In genomic region chr18:12883684-12884520, GRCh38 we compare ENCODE assay signal across 8 cellular contexts. TPM values are rescaled to one million over a fixed set of nuclear protein-coding genes. Genes with fewer than 3 reads are reported as not detected.
A peak's percentile ranks its signal among the peaks of the same experiment; 100 is the strongest.
DNase-seq lines count a peak whose midpoint lies in the region; ATAC-seq, FAIRE-seq and TF ChIP-seq lines count a peak whose summit lies in the region.

TSS of gene PTPN2 (minus strand) at chr18:12884237. CDS start at chr18:12884141, 96 bp downstream.

- FAIRE-seq in GM12891 (lab: Jason Lieb, UNC), result peak; percentile 96

- peak within 1 kb of the TSS; percentile 99 for H3K27ac ChIP-seq in parathyroid adenoma
- H3K27ac ChIP-seq in tibial artery, result peak within 1 kb of the TSS; percentile 93 to 96

- H2AFZ ChIP-seq in parathyroid adenoma, result peak within 1 kb of the TSS; percentile 87

- peaks cover 25% of the 10 kb centered on the region for H3K79me2 ChIP-seq in parathyroid adenoma

- peak within 1 kb of the TSS; percentile 94 for H3K9ac ChIP-seq in parathyroid adenoma

- DNase-seq in GM12891 (ENCODE audit: insufficient read length, low spot score) (peak; percentile 83), NCI-H1417 treated with DMSO at 0.1 percent for 48 hours (lab: John Stamatoyannopoulos, UW) (peak; percentile 85), SW 1271 (lab: John Stamatoyannopoulos, UW) (peak; percentile 44 to 85), Right ventricle myocardium inferior (ENCODE audit: missing footprints) (peak; percentile 97), tibial artery (peak; percentile 94 to 97)
- peak; percentile 80 for DNase-seq in activated naive CD8-positive, alpha-beta T cell treated with anti-CD3 and anti-CD28 coated beads, Interleukin-2, amount 50 U/mL, for 16 hours (ENCODE audit: low read depth, low spot score)

- TF ChIP-seq CTCF in parathyroid adenoma (IDR thresholded peaks at IDR 0.05) (no peak), tibial artery (IDR thresholded peaks at IDR 0.05) (no peak)

- peak within 1 kb of the TSS; percentile 86 for H3K4me2 ChIP-seq in parathyroid adenoma (ENCODE audit: low read length)

- intact Hi-C loops in Right ventricle myocardium inferior (cut with DNase I), result loop anchor here (2.0 kb wide), 1 partner anchor 63 kb away; no protein-coding TSS in a partner anchor
- intact Hi-C loops in tibial artery (cut with DNase I; ENCODE audit: low total_unique reads), result loop anchor here (5.0 to 10.0 kb wide), 2 partner anchors 63 to 841 kb away; partner anchors contain the start of genes FAM210A, RNMT and SEH1L

- no peaks in the 10 kb centered on the region for H3K9me3 ChIP-seq in parathyroid adenoma (ENCODE audit: control insufficient read depth, low read length)
- H3K9me3 ChIP-seq in tibial artery, result no peaks in the 10 kb centered on the region

- H3K4me1 ChIP-seq in parathyroid adenoma, result peaks cover 18% of the 10 kb centered on the region
- H3K4me1 ChIP-seq in tibial artery, result peaks cover 0 to 16% (median 9%) of the 10 kb centered on the region in 4 donors

- no peaks in the 10 kb centered on the region for H3K36me3 ChIP-seq in parathyroid adenoma (ENCODE audit: control insufficient read depth, insufficient read depth, low read length)
- H3K36me3 ChIP-seq in tibial artery, result no peaks in the 10 kb centered on the region

- peak within 1 kb of the TSS; percentile 86 for H3K4me3 ChIP-seq in parathyroid adenoma (ENCODE audit: low read depth, low read length)
- peak within 1 kb of the TSS; percentile 78 to 82 for H3K4me3 ChIP-seq in tibial artery

- ATAC-seq in HG02798 (IDR thresholded peaks at IDR 0.05; ENCODE audit: poor library complexity, unreplicated experiment) (peak; percentile 82), Right ventricle myocardium inferior (peak; percentile 96)

- TF ChIP-seq POLR2A in GM12891 (IDR thresholded peaks at IDR 0.05; ENCODE audit: low read depth, low read length), result peak; percentile 98

- H3K27me3 ChIP-seq in parathyroid adenoma (ENCODE audit: control insufficient read depth, insufficient read depth, low read length), result no peaks in the 10 kb centered on the region
- H3K27me3 ChIP-seq in tibial artery, result no peaks in the 10 kb centered on the region

TF ChIP-seq in GM12891, 5 proteins besides CTCF, POLR2A, EP300 and RAD21:
- peak; percentile 64; the same call in 1 of the 2 replicates for TF ChIP-seq SPI1 (IDR thresholded peaks at IDR 0.05; ENCODE audit: low read depth, low read length)
- TF ChIP-seq TAF1 (IDR thresholded peaks at IDR 0.05; ENCODE audit: low read depth, low read length), result peak; percentile 79
- peak; percentile 66; the same call in 1 of the 2 replicates for TF ChIP-seq POU2F2 (IDR thresholded peaks at IDR 0.05; ENCODE audit: low read depth, low read length)
- peak; percentile 97 for TF ChIP-seq POLR2AphosphoS5 (IDR thresholded peaks at IDR 0.05; ENCODE audit: low read depth, low read length)
- no peak for TF ChIP-seq PAX5 (IDR thresholded peaks at IDR 0.05; ENCODE audit: insufficient read depth, low read length, severe bottlenecking)

RNA-seq across cellular contexts. Expression of gene PTPN2, which starts in this region (rescaled TPM):
- polyA plus RNA-seq in GM12891 (2012; ENCODE audit: low read depth, missing spikeins), result 28.7 TPM
- 11.2 TPM for total RNA-seq in Right ventricle myocardium inferior

Comparison
In these comparisons a context has a peak if more than half of its experiments do, and no peak if none do; other contexts are left out.
1. Peak in every context shown above with its lines: DNase-seq, ATAC-seq, H3K4me3 ChIP-seq and H3K27ac ChIP-seq.